ENCODE assay signal across 15 cellular contexts in genomic region chr10:104340692-104341091, GRCh38. TPM values are rescaled to one million over a fixed set of nuclear protein-coding genes. Genes with fewer than 3 reads are reported as not detected.
DNase-seq lines count a peak whose midpoint lies in the region; ATAC-seq and TF ChIP-seq lines count a peak whose summit lies in the region.
"Had no signal": no experiment of that assay in that cellular context is flagged by ENCODE, and none has a peak within 500 bp of the region (broad histone marks: within the 10 kb centered on the region; RNA-seq: fewer than 3 reads in every experiment).

No MANE protein-coding gene starts in this region.

- H3K4me1 ChIP-seq in colonic mucosa = peaks cover 5% of the 10 kb centered on the region
- H3K4me1 ChIP-seq in muscle layer of colon (ENCODE audit: insufficient read depth, low read length) = peaks cover 19% of the 10 kb centered on the region
- H3K4me1 ChIP-seq in upper lobe of left lung = peaks cover 19 to 38% (median 26%) of the 10 kb centered on the region in 4 donors

- H3K9me3 ChIP-seq in colonic mucosa (no peaks in the 10 kb centered on the region), muscle layer of colon (ENCODE audit: low read length) (no peaks in the 10 kb centered on the region), upper lobe of left lung (no peaks in the 10 kb centered on the region)
- H3K9me3 ChIP-seq: Caco-2 had no signal

- H3K27me3 Mint-ChIP-seq in activated CD8-positive, alpha-beta T cell treated with anti-CD3 and anti-CD28 coated beads, Interleukin-2, amount 10 ng/mL, durations not matched to agents 7 days and 5 days (ENCODE audit: low read depth) = peaks cover 10% of the 10 kb centered on the region
- no peaks in the 10 kb centered on the region for H3K27me3 Mint-ChIP-seq in activated CD8-positive, alpha-beta T cell treated with anti-CD3 and anti-CD28 coated beads for 36 hours

- DNase-seq in activated CD8-positive, alpha-beta T cell treated with anti-CD3 and anti-CD28 coated beads, Interleukin-2, amount 10 ng/mL, durations not matched to agents 7 days and 5 days = peak; percentile 16
- no peak for DNase-seq in activated CD8-positive, alpha-beta T cell treated with anti-CD3 and anti-CD28 coated beads for 36 hours
- peak; percentile 15 for DNase-seq in colonic mucosa
- DNase-seq in upper lobe of left lung = no peak
- no peak for DNase-seq in stimulated activated naive CD4-positive, alpha-beta T cell (lab: John Stamatoyannopoulos, UW)
- DNase-seq in superior temporal gyrus (ENCODE audit: extremely low spot score) = no peak
- DNase-seq: 8988T; activated gamma-delta T cell treated with Interleukin-2 at 50 U/mL for 16 hours; GDM1; NCI-H2081; stimulated activated CD4-positive, alpha-beta T cell treated with anti-CD3 and anti-CD28 coated beads, Interleukin-2, amount 100 ng/mL, for 48 hours; T1000 had no signal

- no peak for TF ChIP-seq POLR2A in upper lobe of left lung (IDR thresholded peaks at IDR 0.05)

- peaks cover 10% of the 10 kb centered on the region for H3K36me3 Mint-ChIP-seq in activated CD8-positive, alpha-beta T cell treated with anti-CD3 and anti-CD28 coated beads, Interleukin-2, amount 10 ng/mL, durations not matched to agents 7 days and 5 days (ENCODE audit: low read depth)
- H3K36me3 Mint-ChIP-seq in activated CD8-positive, alpha-beta T cell treated with anti-CD3 and anti-CD28 coated beads for 36 hours (ENCODE audit: low read depth) = peaks cover 4% of the 10 kb centered on the region

- H3K27me3 ChIP-seq in colonic mucosa (no peaks in the 10 kb centered on the region), muscle layer of colon (ENCODE audit: control insufficient read depth in 1 of 2, insufficient read depth in 2 of 2, low read length in 2 of 2) (no peaks in the 10 kb centered on the region), upper lobe of left lung (no peaks in the 10 kb centered on the region)

- intact Hi-C loops in activated CD8-positive, alpha-beta T cell treated with anti-CD3 and anti-CD28 coated beads for 36 hours (cut with micrococcal nuclease) = no loop called here
- intact Hi-C loops in colonic mucosa (cut with DNase I) = no loop called here

- no peak overlapping the region for H3K4me3 Mint-ChIP-seq in activated CD8-positive, alpha-beta T cell treated with anti-CD3 and anti-CD28 coated beads, Interleukin-2, amount 10 ng/mL, durations not matched to agents 7 days and 5 days
- no peak overlapping the region for H3K4me3 Mint-ChIP-seq in activated CD8-positive, alpha-beta T cell treated with anti-CD3 and anti-CD28 coated beads for 36 hours

- TF ChIP-seq EP300 in upper lobe of left lung (IDR thresholded peaks at IDR 0.05) = no peak

- no peaks in the 10 kb centered on the region for H3K36me3 ChIP-seq in colonic mucosa
- H3K36me3 ChIP-seq in muscle layer of colon (ENCODE audit: insufficient read depth, low read length) = no peaks in the 10 kb centered on the region
- no peaks in the 10 kb centered on the region for H3K36me3 ChIP-seq in upper lobe of left lung

- H3K9me3 Mint-ChIP-seq in activated CD8-positive, alpha-beta T cell treated with anti-CD3 and anti-CD28 coated beads, Interleukin-2, amount 10 ng/mL, durations not matched to agents 7 days and 5 days (ENCODE audit: insufficient read depth) = peaks cover 5% of the 10 kb centered on the region
- peaks cover 3% of the 10 kb centered on the region for H3K9me3 Mint-ChIP-seq in activated CD8-positive, alpha-beta T cell treated with anti-CD3 and anti-CD28 coated beads for 36 hours

- H3K9ac ChIP-seq in colonic mucosa (ENCODE audit: low read depth in 2 of 2, low read length in 2 of 2) (peak overlapping the region in 1 of 2 donors; percentile 7), muscle layer of colon (ENCODE audit: low read length) (no peak overlapping the region)

- no peak overlapping the region for H3K27ac Mint-ChIP-seq in activated CD8-positive, alpha-beta T cell treated with anti-CD3 and anti-CD28 coated beads, Interleukin-2, amount 10 ng/mL, durations not matched to agents 7 days and 5 days
- H3K27ac Mint-ChIP-seq in activated CD8-positive, alpha-beta T cell treated with anti-CD3 and anti-CD28 coated beads for 36 hours = no peak overlapping the region

- peaks cover 29% of the 10 kb centered on the region for H3K4me1 Mint-ChIP-seq in activated CD8-positive, alpha-beta T cell treated with anti-CD3 and anti-CD28 coated beads, Interleukin-2, amount 10 ng/mL, durations not matched to agents 7 days and 5 days (ENCODE audit: low read depth)
- H3K4me1 Mint-ChIP-seq in activated CD8-positive, alpha-beta T cell treated with anti-CD3 and anti-CD28 coated beads for 36 hours (ENCODE audit: low read depth) = peaks cover 23% of the 10 kb centered on the region

- WGBS in upper lobe of left lung, 2 donors = 59 to 66% methylated on average over 4 of the region's 4 CpGs

- TF ChIP-seq CTCF in activated CD8-positive, alpha-beta T cell treated with anti-CD3 and anti-CD28 coated beads for 36 hours (IDR thresholded peaks at IDR 0.05) = no peak
- TF ChIP-seq CTCF in colonic mucosa (IDR thresholded peaks at IDR 0.05) (no peak), upper lobe of left lung (IDR thresholded peaks at IDR 0.05) (no peak)

- POLR2A ChIA-PET in activated CD8-positive, alpha-beta T cell treated with anti-CD3 and anti-CD28 coated beads, Interleukin-2, amount 10 ng/mL, durations not matched to agents 7 days and 5 days (lab: Charles Lee) = interaction anchor here (0.7 to 1.2 kb wide), 2 partner anchors 35 to 54 kb away, joined by 3 read pairs; no protein-coding TSS in a partner anchor
- POLR2A ChIA-PET in activated CD8-positive, alpha-beta T cell treated with anti-CD3 and anti-CD28 coated beads for 36 hours (lab: Charles Lee) = interaction anchor here (1.6 kb wide), 1 partner anchor 10 kb away, joined by 6 read pairs; no protein-coding TSS in a partner anchor

- no peak overlapping the region for H3K4me3 ChIP-seq in colonic mucosa
- no peak overlapping the region for H3K4me3 ChIP-seq in muscle layer of colon (ENCODE audit: low read depth in 1 of 2, low read length in 2 of 2)
- no peak overlapping the region for H3K4me3 ChIP-seq in upper lobe of left lung

- ATAC-seq in activated CD8-positive, alpha-beta T cell treated with anti-CD3 and anti-CD28 coated beads, Interleukin-2, amount 10 ng/mL, durations not matched to agents 7 days and 5 days = no peak
- no peak for ATAC-seq in activated CD8-positive, alpha-beta T cell treated with anti-CD3 and anti-CD28 coated beads for 36 hours
- ATAC-seq in upper lobe of left lung (ENCODE audit: low FRiP score in 2 of 2) (no peak), GM18858 (IDR thresholded peaks at IDR 0.05; ENCODE audit: unreplicated experiment) (no peak)

- H3K27ac ChIP-seq in colonic mucosa = peak overlapping the region; percentile 93
- peak overlapping the region; percentile 19 for H3K27ac ChIP-seq in muscle layer of colon (ENCODE audit: low read depth, low read length)
- H3K27ac ChIP-seq in upper lobe of left lung = peak overlapping the region; percentile 99 to 100 (median 99)

- CTCF ChIA-PET in activated CD8-positive, alpha-beta T cell treated with anti-CD3 and anti-CD28 coated beads, Interleukin-2, amount 10 ng/mL, durations not matched to agents 7 days and 5 days (lab: Charles Lee) = interaction anchor here (0.9 to 1.3 kb wide), 4 partner anchors 9 to 37 kb away, joined by 3 to 5 read pairs (median 4); no protein-coding TSS in a partner anchor
- CTCF ChIA-PET in activated CD8-positive, alpha-beta T cell treated with anti-CD3 and anti-CD28 coated beads for 36 hours (lab: Charles Lee) = interaction anchor here (1.0 to 2.5 kb wide), 6 partner anchors 9 to 66 kb away, joined by 3 to 17 read pairs (median 12); no protein-coding TSS in a partner anchor

RNA-seq across cellular contexts. Expression of gene ITPRIP, which starts 2.4 kb away (rescaled TPM):
- 10 to 100 TPM; 26.6 to 27.1 TPM for total RNA-seq in activated CD8-positive, alpha-beta T cell treated with anti-CD3 and anti-CD28 coated beads, Interleukin-2, amount 10 ng/mL, durations not matched to agents 7 days and 5 days
- total RNA-seq in activated CD8-positive, alpha-beta T cell treated with anti-CD3 and anti-CD28 coated beads for 36 hours = 10 to 100 TPM; 18.3 to 18.9 TPM
- total RNA-seq in colonic mucosa = 1 to 10 TPM; 5.9 to 9.6 TPM
- total RNA-seq in upper lobe of left lung = 10 to 100 TPM; 28.3 to 86.2 (median 34.4) TPM

RNA-seq across cellular contexts. Expression of gene CFAP58, which starts 12.9 kb away (rescaled TPM):
- total RNA-seq in activated CD8-positive, alpha-beta T cell treated with anti-CD3 and anti-CD28 coated beads, Interleukin-2, amount 10 ng/mL, durations not matched to agents 7 days and 5 days = under 1 TPM; 0.24 to 0.47 TPM
- total RNA-seq in activated CD8-positive, alpha-beta T cell treated with anti-CD3 and anti-CD28 coated beads for 36 hours = under 1 TPM; 0.27 to 0.38 TPM
- total RNA-seq in colonic mucosa (under 1 TPM in 1 of 2 donors, not detected in 1; 0.11 TPM), upper lobe of left lung (10 to 100 TPM in 1 of 6 donors, 1 to 10 TPM in 3, under 1 TPM in 2; 0.14 to 11.0 (median 1.0) TPM)
- total RNA-seq: Caco-2 had no signal

Comparison
In these comparisons a context has a peak if more than half of its experiments do, and no peak if none do; other contexts are left out.
1. DNase-seq: peak in activated CD8-positive, alpha-beta T cell treated with anti-CD3 and anti-CD28 coated beads, Interleukin-2, amount 10 ng/mL, durations not matched to agents 7 days and 5 days (single experiment) and colonic mucosa (single experiment); none in activated CD8-positive, alpha-beta T cell treated with anti-CD3 and anti-CD28 coated beads for 36 hours (single experiment), upper lobe of left lung (0 of 2), stimulated activated naive CD4-positive, alpha-beta T cell (0 of 6) and superior temporal gyrus (single experiment).
2. H3K27ac ChIP-seq: peak in every context shown above with its lines; median percentile 99 in upper lobe of left lung; 93 in colonic mucosa; 19 in muscle layer of colon.